ENCODE assay signal across 8 cellular contexts in the genomic region with DNA sequence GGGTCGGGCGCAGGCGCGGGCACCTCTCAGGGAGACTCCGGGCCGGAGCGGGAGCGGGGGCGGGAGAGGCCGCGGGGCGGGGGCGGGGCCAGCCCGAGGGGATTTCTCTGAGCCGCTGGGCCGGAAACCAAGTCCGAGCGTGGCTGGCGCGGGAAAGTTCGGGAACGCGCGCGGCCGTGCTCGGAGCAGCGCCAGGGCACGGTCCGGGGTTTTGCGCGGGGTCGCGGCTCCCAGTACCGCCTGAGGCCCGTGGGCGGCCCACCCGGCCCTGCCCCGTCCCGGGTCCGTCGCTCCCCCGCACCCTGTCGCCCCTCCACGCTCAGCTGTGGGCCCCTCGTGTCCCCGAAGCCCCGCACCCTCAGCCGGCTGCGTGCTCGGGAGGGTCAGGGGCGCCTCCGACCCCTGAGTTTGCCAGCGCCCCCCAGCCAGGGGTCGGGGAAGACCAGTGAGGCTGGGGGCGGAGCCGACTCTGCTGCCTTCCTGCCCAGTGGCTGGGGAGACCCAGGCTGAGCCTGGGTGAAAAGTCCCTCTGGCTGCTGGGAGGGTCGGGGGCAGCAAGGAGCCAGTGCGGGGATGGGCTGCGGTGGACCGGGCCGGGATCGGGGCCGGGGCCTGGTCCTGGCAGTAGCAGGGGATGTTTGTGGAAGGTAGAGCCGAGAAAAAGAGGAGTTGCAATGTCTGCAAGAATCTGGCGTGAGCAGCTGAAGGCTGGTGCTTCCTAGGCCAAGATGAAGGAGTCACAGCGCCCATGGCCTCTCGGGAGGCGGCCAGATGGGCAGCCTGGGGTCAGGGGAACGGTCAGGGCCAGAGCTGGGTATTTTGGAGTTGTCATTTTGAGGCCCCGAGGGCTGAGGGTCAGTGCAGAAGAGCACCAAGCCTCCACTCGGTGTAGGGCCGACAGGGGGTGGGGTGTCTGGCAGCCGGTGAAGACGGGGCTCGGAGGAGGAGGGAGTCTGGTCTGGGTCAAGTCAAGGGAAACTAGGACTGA. TPM values are rescaled to one million over a fixed set of nuclear protein-coding genes. Genes with fewer than 3 reads are reported as not detected.
DNase-seq lines count a peak whose midpoint lies in the region; ATAC-seq, FAIRE-seq and TF ChIP-seq lines count a peak whose summit lies in the region.

No MANE protein-coding gene starts in this region.

- peaks cover 62% of the 10 kb centered on the region for H3K36me3 Mint-ChIP-seq in stimulated activated effector memory CD8-positive, alpha-beta T cell treated with anti-CD3 and anti-CD28 coated beads, Interleukin-12 subunit alpha, Interleukin-12 subunit beta, amount 100 ng/mL, for 72 hours

- intact Hi-C loops in left colon (cut with DNase I, micrococcal nuclease), result no loop called here

- H3K27me3 ChIP-seq in BE2C (no peaks in the 10 kb centered on the region), bronchial epithelial cell (ENCODE audit: control insufficient read depth, insufficient read depth, low read length) (no peaks in the 10 kb centered on the region)

- no peaks in the 10 kb centered on the region; the same call in 1 of the 2 replicates for H3K4me1 ChIP-seq in BE2C

- H3K9me3 ChIP-seq in BE2C, result no peaks in the 10 kb centered on the region; the same call in 1 of the 2 replicates

- ATAC-seq in GM18517 (IDR thresholded peaks at IDR 0.05; ENCODE audit: unreplicated experiment) (peak; percentile 24), HG02973 (IDR thresholded peaks at IDR 0.05; ENCODE audit: unreplicated experiment) (peak; percentile 22), left colon (peak; percentile 50)
- ATAC-seq in stimulated activated effector memory CD8-positive, alpha-beta T cell treated with anti-CD3 and anti-CD28 coated beads, Interleukin-12 subunit alpha, Interleukin-12 subunit beta, amount 100 ng/mL, for 72 hours, result peak; percentile 42

- peak overlapping the region; percentile 96 for H3K4me3 Mint-ChIP-seq in stimulated activated effector memory CD8-positive, alpha-beta T cell treated with anti-CD3 and anti-CD28 coated beads, Interleukin-12 subunit alpha, Interleukin-12 subunit beta, amount 100 ng/mL, for 72 hours

- peak overlapping the region; percentile 94 for H3K27ac Mint-ChIP-seq in stimulated activated effector memory CD8-positive, alpha-beta T cell treated with anti-CD3 and anti-CD28 coated beads, Interleukin-12 subunit alpha, Interleukin-12 subunit beta, amount 100 ng/mL, for 72 hours

- H3K4me3 ChIP-seq in BE2C (ENCODE audit: low read depth, low read length) (peak overlapping the region; percentile 77), bronchial epithelial cell (ENCODE audit: low read depth, low read length) (peak overlapping the region; percentile 93)

- no peak for TF ChIP-seq CTCF in BE2C (IDR thresholded peaks at IDR 0.05; ENCODE audit: low read depth, low read length)
- no peak for TF ChIP-seq CTCF in bronchial epithelial cell (IDR thresholded peaks at IDR 0.05; ENCODE audit: insufficient read depth, low read length, severe bottlenecking)

- no peaks in the 10 kb centered on the region for H3K9me3 Mint-ChIP-seq in stimulated activated effector memory CD8-positive, alpha-beta T cell treated with anti-CD3 and anti-CD28 coated beads, Interleukin-12 subunit alpha, Interleukin-12 subunit beta, amount 100 ng/mL, for 72 hours

- H3K36me3 ChIP-seq in BE2C, result peaks cover 15% of the 10 kb centered on the region
- peaks cover 4% of the 10 kb centered on the region for H3K36me3 ChIP-seq in bronchial epithelial cell (ENCODE audit: control insufficient read depth, insufficient read depth, low read length)

- DNase-seq in BE2C (peak; percentile 60), SK-N-DZ (ENCODE audit: low spot score) (peak; percentile 57), bronchial epithelial cell (ENCODE audit: low read depth) (no peak), left colon (peak in 1 of 2 donors; percentile 56), G401 (ENCODE audit: low spot score) (no peak)
- peak in 1 of 2 donors; percentile 73 for DNase-seq in stimulated activated effector memory CD8-positive, alpha-beta T cell treated with anti-CD3 and anti-CD28 coated beads, Interleukin-12 subunit alpha, Interleukin-12 subunit beta, amount 100 ng/mL, for 72 hours (ENCODE audit: low spot score in 2 of 2)

- in situ Hi-C loops in G401 (cut with HindIII; ENCODE audit: low sequenced_read_pairs), result loop anchor here (10.0 kb wide), 1 partner anchor 48 kb away; no protein-coding TSS in a partner anchor

- peaks cover 40% of the 10 kb centered on the region for H3K4me1 Mint-ChIP-seq in stimulated activated effector memory CD8-positive, alpha-beta T cell treated with anti-CD3 and anti-CD28 coated beads, Interleukin-12 subunit alpha, Interleukin-12 subunit beta, amount 100 ng/mL, for 72 hours

- no peak for FAIRE-seq in bronchial epithelial cell (lab: Jason Lieb, UNC)

RNA-seq across cellular contexts. Expression of a gene that starts 0.6 kb away (rescaled TPM):
- 26.8 TPM for polyA plus RNA-seq in BE2C (2012; ENCODE audit: insufficient read depth, insufficient read length, low read depth)
- 37.1 and 39.3 TPM in 2 replicates for polyA plus RNA-seq in SK-N-DZ (2014; cell fraction: cytosol; rRNA removed)
- 55.2 and 61.2 TPM in 2 replicates for polyA plus RNA-seq in SK-N-DZ (2014; cell fraction: nucleus; rRNA removed)
- total RNA-seq in bronchial epithelial cell (5.3 and 10.1 TPM in 2 replicates), left colon (10 to 100 TPM; 23.7 to 25.3 TPM)
- 22.6 and 36.3 TPM in 2 replicates for total RNA-seq in G401 (2014; rRNA removed; shearing (Covaris generic))

RNA-seq across cellular contexts. Expression of a gene that starts 20.8 kb away (rescaled TPM):
- 1,797 TPM for polyA plus RNA-seq in BE2C (2012; ENCODE audit: insufficient read depth, insufficient read length, low read depth)
- polyA plus RNA-seq in SK-N-DZ (2014; cell fraction: cytosol; rRNA removed), result 448 and 474 TPM in 2 replicates
- polyA plus RNA-seq in SK-N-DZ (2014; cell fraction: nucleus; rRNA removed), result 397 and 472 TPM in 2 replicates
- total RNA-seq in bronchial epithelial cell, result 486 and 497 TPM in 2 replicates
- 100 to 1,000 TPM; 434 to 466 TPM for total RNA-seq in left colon
- total RNA-seq in G401 (2014; rRNA removed; shearing (Covaris generic)), result 308 and 348 TPM in 2 replicates

RNA-seq across cellular contexts. Expression of a gene that starts 34.8 kb away (rescaled TPM):
- 4.4 TPM for polyA plus RNA-seq in BE2C (2012; ENCODE audit: insufficient read depth, insufficient read length, low read depth)
- polyA plus RNA-seq in SK-N-DZ (2014; cell fraction: cytosol; rRNA removed), result 3.3 and 5.7 TPM in 2 replicates
- polyA plus RNA-seq in SK-N-DZ (2014; cell fraction: nucleus; rRNA removed), result 151 and 179 TPM in 2 replicates
- total RNA-seq in bronchial epithelial cell (1.1 and 1.5 TPM in 2 replicates), left colon (10 to 100 TPM; 19.1 to 20.1 TPM)
- 1.9 TPM in 2 replicates for total RNA-seq in G401 (2014; rRNA removed; shearing (Covaris generic))

RNA-seq across cellular contexts. Expression of a gene that starts 37.7 kb away (rescaled TPM):
- polyA plus RNA-seq in BE2C (2012; ENCODE audit: insufficient read depth, insufficient read length, low read depth), result 544 TPM
- 83.9 and 129 TPM in 2 replicates for polyA plus RNA-seq in SK-N-DZ (2014; cell fraction: cytosol; rRNA removed)
- polyA plus RNA-seq in SK-N-DZ (2014; cell fraction: nucleus; rRNA removed), result 114 and 184 TPM in 2 replicates
- total RNA-seq in bronchial epithelial cell, result 57.9 and 124 TPM in 2 replicates
- total RNA-seq in left colon, result 100 to 1,000 TPM; 109 to 154 TPM
- 139 and 226 TPM in 2 replicates for total RNA-seq in G401 (2014; rRNA removed; shearing (Covaris generic))

RNA-seq across cellular contexts. Expression of a gene that starts 44.6 kb away (rescaled TPM):
- polyA plus RNA-seq in BE2C (2012; ENCODE audit: insufficient read depth, insufficient read length, low read depth), result 37.9 TPM
- 0.28 and 1.1 TPM in 2 replicates for polyA plus RNA-seq in SK-N-DZ (2014; cell fraction: cytosol; rRNA removed)
- polyA plus RNA-seq in SK-N-DZ (2014; cell fraction: nucleus; rRNA removed), result 9.8 and 12.7 TPM in 2 replicates
- total RNA-seq in bronchial epithelial cell (1.1 and 1.8 TPM in 2 replicates), left colon (10 to 100 TPM; 10.4 to 11.1 TPM)
- 0.49 and 1.1 TPM in 2 replicates for total RNA-seq in G401 (2014; rRNA removed; shearing (Covaris generic))

Comparison
In these comparisons a context has a peak if more than half of its experiments do, and no peak if none do; other contexts are left out.
1. DNase-seq: peak in BE2C (single experiment) and SK-N-DZ (single experiment); none in bronchial epithelial cell (single experiment) and G401 (single experiment).
2. Peak in every context shown above with its lines, with median percentiles within 50 percentile points of each other: ATAC-seq.